ENCODE assay signal across 9 cellular contexts in genomic region chrX:155611302-155611701, GRCh38. TPM values are rescaled to one million over a fixed set of nuclear protein-coding genes. Genes with fewer than 3 reads are reported as not detected.
DNase-seq lines count a peak whose midpoint lies in the region; ATAC-seq and TF ChIP-seq lines count a peak whose summit lies in the region.
"Had no signal": no experiment of that assay in that cellular context is flagged by ENCODE, and none has a peak within 500 bp of the region (broad histone marks: within the 10 kb centered on the region; RNA-seq: fewer than 3 reads in every experiment).

No MANE protein-coding gene starts in this region.

- H3K4me1 ChIP-seq in suprapubic skin, result no peaks in the 10 kb centered on the region

- TF ChIP-seq EP300 in suprapubic skin (IDR thresholded peaks at IDR 0.05), result no peak

- H3K36me3 Mint-ChIP-seq in activated T-cell treated with anti-CD3 and anti-CD28 coated beads, Interleukin-2, amount 50 U/mL, for 72 hours (ENCODE audit: insufficient read depth in 2 of 2), result peaks cover 3 to 9% of the 10 kb centered on the region in 2 donors
- peaks cover 9% of the 10 kb centered on the region for H3K36me3 Mint-ChIP-seq in activated CD4-positive, alpha-beta memory T cell treated with anti-CD3 and anti-CD28 coated beads for 36 hours

- peak overlapping the region; percentile 86 for H3K27ac ChIP-seq in suprapubic skin

- intact Hi-C loops in activated CD4-positive, alpha-beta memory T cell treated with anti-CD3 and anti-CD28 coated beads for 36 hours (cut with micrococcal nuclease), result no loop called here

- no peaks in the 10 kb centered on the region for H3K27me3 Mint-ChIP-seq in activated T-cell treated with anti-CD3 and anti-CD28 coated beads, Interleukin-2, amount 50 U/mL, for 72 hours (ENCODE audit: low read depth)
- H3K27me3 Mint-ChIP-seq in activated CD4-positive, alpha-beta memory T cell treated with anti-CD3 and anti-CD28 coated beads for 36 hours, result no peaks in the 10 kb centered on the region

- peak overlapping the region; percentile 87 to 96 for H3K4me3 Mint-ChIP-seq in activated T-cell treated with anti-CD3 and anti-CD28 coated beads, Interleukin-2, amount 50 U/mL, for 72 hours
- H3K4me3 Mint-ChIP-seq in activated CD4-positive, alpha-beta memory T cell treated with anti-CD3 and anti-CD28 coated beads for 36 hours, result peak overlapping the region; percentile 91

- no peaks in the 10 kb centered on the region for H3K36me3 ChIP-seq in suprapubic skin

- WGBS in suprapubic skin, result 27% methylated on average over 2 of the region's 2 CpGs

- H3K9me3 Mint-ChIP-seq in activated T-cell treated with anti-CD3 and anti-CD28 coated beads, Interleukin-2, amount 50 U/mL, for 72 hours, result peaks cover 1 to 4% of the 10 kb centered on the region in 2 donors
- H3K9me3 Mint-ChIP-seq in activated CD4-positive, alpha-beta memory T cell treated with anti-CD3 and anti-CD28 coated beads for 36 hours, result peaks cover 8% of the 10 kb centered on the region

- no peak for DNase-seq in activated T-cell treated with anti-CD3 and anti-CD28 coated beads, Interleukin-2, amount 50 U/mL, for 72 hours
- no peak for DNase-seq in activated T-cell treated with anti-CD3 and anti-CD28 coated beads, Interleukin-2, amount 50 U/mL, for 48 hours
- DNase-seq in activated CD4-positive, alpha-beta memory T cell treated with anti-CD3 and anti-CD28 coated beads for 36 hours, result no peak
- DNase-seq in kidney tubule cell (ENCODE audit: low spot score) (peak; percentile 1), suprapubic skin (ENCODE audit: low spot score in 2 of 2) (no peak), midbrain (lab: John Stamatoyannopoulos, UW) (no peak), HEK293T (ENCODE audit: extremely low spot score) (no peak)
- DNase-seq: central memory CD4-positive, alpha-beta T cell had no signal

- CTCF ChIA-PET in activated CD4-positive, alpha-beta memory T cell treated with anti-CD3 and anti-CD28 coated beads for 36 hours (lab: Charles Lee), result no interaction called here
- CTCF ChIA-PET in HEK293T (lab: Yijun Ruan, JAX), result no interaction called here

- peaks cover 16% of the 10 kb centered on the region for H3K4me1 Mint-ChIP-seq in activated T-cell treated with anti-CD3 and anti-CD28 coated beads, Interleukin-2, amount 50 U/mL, for 72 hours (ENCODE audit: low read depth)
- peaks cover 34% of the 10 kb centered on the region for H3K4me1 Mint-ChIP-seq in activated CD4-positive, alpha-beta memory T cell treated with anti-CD3 and anti-CD28 coated beads for 36 hours (ENCODE audit: low read depth)

- H3K27me3 ChIP-seq in suprapubic skin, result no peaks in the 10 kb centered on the region

- no peaks in the 10 kb centered on the region for H3K9me3 ChIP-seq in suprapubic skin

- POLR2A ChIA-PET in activated CD4-positive, alpha-beta memory T cell treated with anti-CD3 and anti-CD28 coated beads for 36 hours (lab: Charles Lee), result no interaction called here
- POLR2A ChIA-PET in HEK293T (lab: Yijun Ruan, JAX), result no interaction called here

- H3K4me3 ChIP-seq in suprapubic skin, result peak overlapping the region; percentile 60

- H3K27ac Mint-ChIP-seq in activated T-cell treated with anti-CD3 and anti-CD28 coated beads, Interleukin-2, amount 50 U/mL, for 72 hours, result peak overlapping the region; percentile 96
- H3K27ac Mint-ChIP-seq in activated CD4-positive, alpha-beta memory T cell treated with anti-CD3 and anti-CD28 coated beads for 36 hours, result no peak overlapping the region

- no peak for TF ChIP-seq POLR2A in suprapubic skin (IDR thresholded peaks at IDR 0.05)

- no peak for TF ChIP-seq CTCF in suprapubic skin (IDR thresholded peaks at IDR 0.05)

- ATAC-seq in activated T-cell treated with anti-CD3 and anti-CD28 coated beads, Interleukin-2, amount 50 U/mL, for 72 hours (replicated peaks in 1 of 2), result no peak
- no peak for ATAC-seq in HG03196 (IDR thresholded peaks at IDR 0.05; ENCODE audit: unreplicated experiment)

TF ChIP-seq in HEK293T, 16 proteins besides CTCF, POLR2A, EP300 and RAD21:
- TF ChIP-seq L3MBTL2 (conservative IDR thresholded peaks at IDR 0.05), result no peak
- no peak for TF ChIP-seq TARDBP (IDR thresholded peaks at IDR 0.05)
- TF ChIP-seq LEF1 (IDR thresholded peaks at IDR 0.05; ENCODE audit: borderline replicate concordance), result no peak
- no peak for TF ChIP-seq ELF4 (IDR thresholded peaks at IDR 0.05)
- TF ChIP-seq PKNOX1 (IDR thresholded peaks at IDR 0.05), result no peak
- no peak for TF ChIP-seq HDGF (IDR thresholded peaks at IDR 0.05; ENCODE audit: borderline replicate concordance)
- TF ChIP-seq FOXA1 (IDR thresholded peaks at IDR 0.05), result no peak
- TF ChIP-seq ZNF384 (IDR thresholded peaks at IDR 0.05), result no peak
- TF ChIP-seq SUZ12 (IDR thresholded peaks at IDR 0.05), result no peak
- TF ChIP-seq FOXM1 (IDR thresholded peaks at IDR 0.05; ENCODE audit: borderline replicate concordance), result no peak
- no peak for TF ChIP-seq SP1 (IDR thresholded peaks at IDR 0.05)
- no peak for TF ChIP-seq FOXK2 (IDR thresholded peaks at IDR 0.05)
- TF ChIP-seq CTBP1 (IDR thresholded peaks at IDR 0.05; ENCODE audit: borderline replicate concordance), result no peak

RNA-seq across cellular contexts. Expression of gene SPRY3, which starts 1.1 kb away (rescaled TPM):
- under 1 TPM; 0.36 to 0.46 TPM for total RNA-seq in activated T-cell treated with anti-CD3 and anti-CD28 coated beads, Interleukin-2, amount 50 U/mL, for 72 hours
- total RNA-seq in activated CD4-positive, alpha-beta memory T cell treated with anti-CD3 and anti-CD28 coated beads for 36 hours, result under 1 TPM; 0.15 to 0.17 TPM
- under 1 TPM; 0.30 to 0.76 (median 0.54) TPM for total RNA-seq in suprapubic skin

RNA-seq across cellular contexts. Expression of gene TMLHE, which starts 1.4 kb away (rescaled TPM):
- 10 to 100 TPM; 19.5 to 20.7 TPM for total RNA-seq in activated T-cell treated with anti-CD3 and anti-CD28 coated beads, Interleukin-2, amount 50 U/mL, for 72 hours
- total RNA-seq in activated CD4-positive, alpha-beta memory T cell treated with anti-CD3 and anti-CD28 coated beads for 36 hours, result 10 to 100 TPM; 13.3 to 13.9 TPM
- 10 to 100 TPM in 3 of 4 donors, 1 to 10 TPM in 1; 8.5 to 15.2 (median 12.3) TPM for total RNA-seq in suprapubic skin
